In the genomic region with DNA sequence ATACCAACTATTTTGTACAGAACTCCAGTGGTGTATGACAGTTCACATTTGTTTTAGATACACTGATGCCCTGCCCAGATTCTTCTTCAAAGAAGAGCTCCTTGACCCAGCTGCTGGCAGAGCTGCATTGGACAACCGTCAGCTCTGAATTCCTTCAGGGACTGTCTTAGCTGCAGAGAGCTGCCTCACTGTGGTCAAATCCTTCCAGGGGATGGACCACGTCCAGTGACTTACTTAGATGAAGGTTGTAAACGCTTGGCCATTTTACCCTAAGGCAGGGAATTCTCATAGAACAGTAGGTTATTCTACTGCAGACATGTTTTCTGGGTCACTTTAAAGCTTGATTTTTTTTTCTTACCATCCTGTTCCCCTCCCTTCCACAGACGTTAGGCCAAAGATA, we compare ENCODE assay signal across 19 cellular contexts.
DNase-seq lines count a peak whose midpoint lies in the region; TF ChIP-seq lines count a peak whose summit lies in the region.
"Had no signal": no experiment of that assay in that cellular context is flagged by ENCODE, and none has a peak within 500 bp of the region (broad histone marks: within the 10 kb centered on the region; RNA-seq: fewer than 3 reads in every experiment).

No MANE protein-coding gene starts in this region.

- no peak overlapping the region for H3K23ac ChIP-seq in neuronal stem cell (ENCODE audit: low read depth, low read length, poor library complexity)

- in situ Hi-C loops in SK-MEL-5 (cut with HindIII; ENCODE audit: low pct_unique_long_range_greater_than_20kb, low sequenced_read_pairs): no loop called here

- H3K4me1 ChIP-seq in neuronal stem cell (ENCODE audit: control insufficient read depth in 2 of 2, insufficient read depth in 1 of 2, low read depth in 1 of 2, low read length in 2 of 2) (no peaks in the 10 kb centered on the region), suprapubic skin (no peaks in the 10 kb centered on the region)
- H3K4me1 ChIP-seq: A549; BLaER1 treated with 17β-estradiol and CSF1 and Interleukin-3, amounts not matched to agents 10 nM and 100 nM; Caco-2 had no signal

- no peak overlapping the region for H4K8ac ChIP-seq in neuronal stem cell (ENCODE audit: low read depth, low read length)

- TF ChIP-seq EP300 in suprapubic skin (IDR thresholded peaks at IDR 0.05): no peak

- DNase-seq in RPMI7951 (ENCODE audit: low read depth): peak; percentile 7
- DNase-seq in SK-MEL-5 (ENCODE audit: low read depth, low spot score): peak; percentile 48
- DNase-seq in foreskin melanocyte: peak; percentile 67
- DNase-seq in neuronal stem cell (ENCODE audit: low spot score): no peak
- DNase-seq in NCI-H526 treated with DMSO at 0.1 percent for 48 hours (lab: John Stamatoyannopoulos, UW): no peak
- no peak for DNase-seq in suprapubic skin (ENCODE audit: low spot score in 2 of 2)
- DNase-seq in SIG-M5 treated with dmso at 0.1 percent for 504 hours (lab: John Stamatoyannopoulos, UW; ENCODE audit: unreplicated experiment): no peak
- no peak for DNase-seq in NCI-H345 treated with DMSO at 0.1 percent for 48 hours (lab: John Stamatoyannopoulos, UW; ENCODE audit: unreplicated experiment)
- DNase-seq: AML-193; Caco-2; Calu3; CD4-positive, alpha-beta T cell; CD8-positive, alpha-beta T cell; DMS79 treated with DMSO at 0.1 percent for 48 hours had no signal

- no peak overlapping the region for H2BK120ac ChIP-seq in neuronal stem cell (ENCODE audit: low read depth, low read length)

- H2BK15ac ChIP-seq in neuronal stem cell (ENCODE audit: low read length): no peak overlapping the region

- H2AFZ ChIP-seq in neuronal stem cell (ENCODE audit: low read length): peak overlapping the region; percentile 21

- no peaks in the 10 kb centered on the region for H3K79me1 ChIP-seq in neuronal stem cell (ENCODE audit: low read depth, low read length)

- H3K4ac ChIP-seq in neuronal stem cell (ENCODE audit: low read length): no peak overlapping the region

- no peak overlapping the region for H3K18ac ChIP-seq in neuronal stem cell (ENCODE audit: low read length)

- no peak overlapping the region for H2AK5ac ChIP-seq in neuronal stem cell (ENCODE audit: low read depth, low read length)

- H3K4me3 ChIP-seq in neuronal stem cell (ENCODE audit: low read length in 2 of 2) (no peak overlapping the region), suprapubic skin (no peak overlapping the region)
- H3K4me3 ChIP-seq: A549; BLaER1 treated with 17β-estradiol and CSF1 and Interleukin-3, amounts not matched to agents 10 nM and 100 nM; GM12878 had no signal

- no peak overlapping the region for H3K14ac ChIP-seq in neuronal stem cell (ENCODE audit: low read length)

- H3K36me3 ChIP-seq in neuronal stem cell (replicated peaks in 1 of 2; ENCODE audit: control insufficient read depth in 2 of 2, insufficient read depth in 2 of 2, low read length in 2 of 2) (no peaks in the 10 kb centered on the region), suprapubic skin (no peaks in the 10 kb centered on the region)
- H3K36me3 ChIP-seq: BLaER1 treated with 17β-estradiol and CSF1 and Interleukin-3, amounts not matched to agents 10 nM and 100 nM had no signal

- WGBS in neuronal stem cell (ENCODE audit: extremely low coverage in 2 of 2, insufficient read length in 2 of 2, insufficient replicate concordance in 1 of 2), 2 donors: no CpG with 5 or more reads among the region's 4 CpGs
- 38% methylated on average over 4 of the region's 4 CpGs for WGBS in suprapubic skin

- H3K27ac ChIP-seq in neuronal stem cell (replicated peaks; ENCODE audit: low read length) (no peak overlapping the region), suprapubic skin (no peak overlapping the region)
- H3K27ac ChIP-seq: 22Rv1; A549; BLaER1 treated with 17β-estradiol and CSF1 and Interleukin-3, amounts not matched to agents 10 nM and 100 nM; C4-2B had no signal

- no peak overlapping the region for H4K91ac ChIP-seq in neuronal stem cell (ENCODE audit: low read depth, low read length, poor library complexity)

- H3K9me3 ChIP-seq in neuronal stem cell (replicated peaks in 1 of 2; ENCODE audit: control insufficient read depth in 2 of 2, insufficient read depth in 1 of 2, low read depth in 1 of 2, low read length in 2 of 2) (no peaks in the 10 kb centered on the region), suprapubic skin (no peaks in the 10 kb centered on the region)
- H3K9me3 ChIP-seq: A549; BLaER1 treated with 17β-estradiol and CSF1 and Interleukin-3, amounts not matched to agents 10 nM and 100 nM; Caco-2 had no signal

- TF ChIP-seq POLR2A in suprapubic skin (IDR thresholded peaks at IDR 0.05): no peak

- H3K27me3 ChIP-seq in neuronal stem cell (ENCODE audit: control insufficient read depth in 3 of 3, insufficient read depth in 3 of 3, low read depth in 1 of 3, low read length in 3 of 3): no peaks in the 10 kb centered on the region
- H3K27me3 ChIP-seq in suprapubic skin: no peaks in the 10 kb centered on the region
- H3K27me3 ChIP-seq: BLaER1 treated with 17β-estradiol and CSF1 and Interleukin-3, amounts not matched to agents 10 nM and 100 nM had no signal

- no peak overlapping the region for H3K9ac ChIP-seq in neuronal stem cell (ENCODE audit: low read depth, low read length, poor library complexity)
- H3K9ac ChIP-seq: BLaER1 treated with 17β-estradiol and CSF1 and Interleukin-3, amounts not matched to agents 10 nM and 100 nM had no signal

- no peak overlapping the region for H2BK5ac ChIP-seq in neuronal stem cell (ENCODE audit: low read length)

- no peak overlapping the region for H2BK12ac ChIP-seq in neuronal stem cell (ENCODE audit: low read length)

- no peak overlapping the region for H3K4me2 ChIP-seq in neuronal stem cell (ENCODE audit: insufficient read depth, low read length, poor library complexity, severe bottlenecking)
- H3K4me2 ChIP-seq: A549; BLaER1 treated with 17β-estradiol and CSF1 and Interleukin-3, amounts not matched to agents 10 nM and 100 nM had no signal

- no peak for TF ChIP-seq CTCF in suprapubic skin (IDR thresholded peaks at IDR 0.05)

Comparison
In these comparisons a context has a peak if more than half of its experiments do, and no peak if none do; other contexts are left out.
1. DNase-seq: peak in RPMI7951 (single experiment), SK-MEL-5 (single experiment) and foreskin melanocyte (single experiment); none in neuronal stem cell (single experiment), NCI-H526 treated with DMSO at 0.1 percent for 48 hours (single experiment), suprapubic skin (0 of 2), SIG-M5 treated with dmso at 0.1 percent for 504 hours (single experiment) and NCI-H345 treated with DMSO at 0.1 percent for 48 hours (single experiment).